ENCODE assay signal across 22 cellular contexts in the genomic region with DNA sequence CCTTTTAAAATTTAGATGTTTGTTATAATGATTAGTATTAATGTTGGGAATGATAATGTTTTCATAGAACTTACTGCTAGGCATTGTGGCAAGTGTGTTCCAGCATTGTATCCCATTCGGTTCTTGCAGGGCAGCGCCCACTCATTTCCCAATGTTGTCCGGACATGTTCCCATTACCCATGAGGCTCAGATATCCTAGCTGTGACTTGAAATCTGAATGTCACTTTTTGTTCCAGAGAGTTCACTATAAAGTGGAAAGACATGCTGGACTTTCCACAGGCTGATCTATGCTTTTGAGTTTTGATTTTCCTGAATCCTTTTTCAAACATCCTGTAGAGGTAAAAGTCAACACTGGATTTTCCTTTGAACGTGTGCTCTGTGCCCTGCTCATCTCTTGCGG.
DNase-seq lines count a peak whose midpoint lies in the region; ATAC-seq and TF ChIP-seq lines count a peak whose summit lies in the region.
"Had no signal": no experiment of that assay in that cellular context is flagged by ENCODE, and none has a peak within 500 bp of the region (broad histone marks: within the 10 kb centered on the region; RNA-seq: fewer than 3 reads in every experiment).

No MANE protein-coding gene starts in this region.

- no peak overlapping the region for H2AK5ac ChIP-seq in mesendoderm (ENCODE audit: low read length)

- H3K9ac ChIP-seq in endodermal cell (ENCODE audit: extremely low read depth, low read length, poor library complexity, severe bottlenecking) (no peak overlapping the region), mesendoderm (ENCODE audit: low read length) (no peak overlapping the region)

- H3K27me3 ChIP-seq in left ventricle myocardium inferior (ENCODE audit: low read depth) = no peaks in the 10 kb centered on the region
- no peaks in the 10 kb centered on the region for H3K27me3 ChIP-seq in endodermal cell (ENCODE audit: control insufficient read depth, insufficient read depth, low read length, poor library complexity, severe bottlenecking)
- H3K27me3 ChIP-seq in mesendoderm (ENCODE audit: insufficient read depth, low read length, poor library complexity) = no peaks in the 10 kb centered on the region

- intact Hi-C loops in left ventricle myocardium inferior (cut with micrococcal nuclease) = no loop called here
- intact Hi-C loops in left ventricle myocardium superior (cut with micrococcal nuclease) = no loop called here

- no peaks in the 10 kb centered on the region for H3K4me1 Mint-ChIP-seq in endodermal cell
- H3K4me1 Mint-ChIP-seq: B cell had no signal

- peaks cover 53% of the 10 kb centered on the region for H3K4me1 ChIP-seq in left ventricle myocardium inferior
- no peaks in the 10 kb centered on the region for H3K4me1 ChIP-seq in endodermal cell (ENCODE audit: control insufficient read depth, insufficient read depth, low read length)
- H3K4me1 ChIP-seq in mesendoderm (ENCODE audit: control insufficient read depth, low read depth, low read length) = no peaks in the 10 kb centered on the region
- H3K4me1 ChIP-seq: Caco-2 had no signal

- H3K23ac ChIP-seq in mesendoderm (ENCODE audit: low read length) = no peak overlapping the region

- H3K79me2 ChIP-seq in mesendoderm (ENCODE audit: control insufficient read depth, insufficient read depth, low read length) = no peaks in the 10 kb centered on the region

- H4K5ac ChIP-seq in mesendoderm (ENCODE audit: low read length) = peak overlapping the region; percentile 42

- peak overlapping the region; percentile 10 for H3K4me3 ChIP-seq in left ventricle myocardium inferior
- H3K4me3 ChIP-seq in endodermal cell (ENCODE audit: low read length) = no peak overlapping the region
- H3K4me3 ChIP-seq in mesendoderm (ENCODE audit: low read length) = no peak overlapping the region
- H3K4me3 ChIP-seq: GM23338, SK-N-MC had no signal

- H2BK120ac ChIP-seq in mesendoderm (ENCODE audit: low read depth, low read length) = no peak overlapping the region

- TF ChIP-seq CTCF in left ventricle myocardium inferior (IDR thresholded peaks at IDR 0.05; ENCODE audit: borderline replicate concordance) (no peak), endodermal cell (conservative IDR thresholded peaks at IDR 0.05) (no peak)

- no peak overlapping the region for H2BK5ac ChIP-seq in mesendoderm (ENCODE audit: low read length)

- no peak overlapping the region for H2BK15ac ChIP-seq in mesendoderm (replicated peaks; ENCODE audit: low read depth)

- H4K8ac ChIP-seq in mesendoderm (ENCODE audit: low read depth, low read length) = no peak overlapping the region

- H3K18ac ChIP-seq in mesendoderm (ENCODE audit: low read length) = no peak overlapping the region

- peaks cover 2% of the 10 kb centered on the region for H3K9me3 Mint-ChIP-seq in endodermal cell
- H3K9me3 Mint-ChIP-seq: CD8-positive, alpha-beta T cell; GM23338; H9 had no signal

- H3K9me3 ChIP-seq in left ventricle myocardium inferior (replicated peaks) (no peaks in the 10 kb centered on the region), endodermal cell (ENCODE audit: control insufficient read depth, low read length) (no peaks in the 10 kb centered on the region)
- H3K9me3 ChIP-seq: Caco-2 had no signal

- peak overlapping the region; percentile 39 for H3K27ac ChIP-seq in left ventricle myocardium inferior (replicated peaks)
- H3K27ac ChIP-seq in endodermal cell (ENCODE audit: low read depth, low read length) = peak overlapping the region; percentile 37
- H3K27ac ChIP-seq in mesendoderm (ENCODE audit: low read depth, low read length) = no peak overlapping the region
- H3K27ac ChIP-seq: C4-2B, RWPE1, SK-N-MC had no signal

- no peaks in the 10 kb centered on the region for H3K27me3 Mint-ChIP-seq in endodermal cell (ENCODE audit: insufficient read depth)
- H3K27me3 Mint-ChIP-seq: B cell had no signal

- H3K79me1 ChIP-seq in mesendoderm (ENCODE audit: low read length) = peaks cover 2% of the 10 kb centered on the region

- 84 to 92% methylated on average over 5 of the region's 5 CpGs for WGBS in endodermal cell (ENCODE audit: insufficient coverage in 1 of 2, insufficient read length in 1 of 2), 2 experiments
- no CpG with 5 or more reads among the region's 5 CpGs for WGBS in mesendoderm (ENCODE audit: extremely low coverage, insufficient coverage, low lambda C conversion rate)

- no peak overlapping the region for H3K56ac ChIP-seq in mesendoderm (ENCODE audit: low read length)

- H3K27ac Mint-ChIP-seq in endodermal cell = no peak overlapping the region
- H3K27ac Mint-ChIP-seq: B cell; CD8-positive, alpha-beta T cell; GM23338 had no signal

- H3K4ac ChIP-seq in mesendoderm (ENCODE audit: low read depth, low read length) = no peak overlapping the region

- H3K4me2 ChIP-seq in mesendoderm (ENCODE audit: low read length) = no peak overlapping the region
- H3K4me2 ChIP-seq: GM23338 had no signal

- DNase-seq in left ventricle myocardium inferior = no peak
- DNase-seq in left ventricle myocardium superior = no peak
- DNase-seq in endodermal cell = no peak
- DNase-seq in mesendoderm = no peak
- DNase-seq in NOMO-1 treated with dmso at 0.1 percent for 144 hours (lab: John Stamatoyannopoulos, UW; ENCODE audit: unreplicated experiment) = no peak
- DNase-seq: Caco-2; CD8-positive, alpha-beta T cell; H9; IMR-90; KG1; MM.1S; NCI-H2029; NCI-H446; SIG-M5 had no signal

- no peak for ATAC-seq in left ventricle myocardium superior
- no peak for ATAC-seq in HG03025 (IDR thresholded peaks at IDR 0.05; ENCODE audit: low FRiP score, unreplicated experiment)
- no peak for ATAC-seq in HG03095 (IDR thresholded peaks at IDR 0.05; ENCODE audit: unreplicated experiment)
- ATAC-seq: CD8-positive, alpha-beta T cell; GM23338; Panc1 had no signal

- H3K36me3 ChIP-seq in left ventricle myocardium inferior (no peaks in the 10 kb centered on the region), endodermal cell (ENCODE audit: control insufficient read depth, insufficient read depth, low read length) (no peaks in the 10 kb centered on the region), mesendoderm (ENCODE audit: control insufficient read depth, insufficient read depth, low read length) (no peaks in the 10 kb centered on the region)

- H3K36me3 Mint-ChIP-seq in endodermal cell (ENCODE audit: low read depth) = peaks cover under 1% of the 10 kb centered on the region
- H3K36me3 Mint-ChIP-seq: CD8-positive, alpha-beta T cell had no signal

- no peak overlapping the region for H3K4me3 Mint-ChIP-seq in endodermal cell
- H3K4me3 Mint-ChIP-seq: B cell; CD8-positive, alpha-beta T cell; GM23338; H9 had no signal
